1 cellular context compared by ENCODE assay signal in genomic region chr1:27561126-27561899, GRCh38.
A peak's percentile ranks its signal among the peaks of the same experiment; 100 is the strongest.
TF ChIP-seq lines count a peak whose summit lies in the region.

No MANE protein-coding gene starts in this region.

TF ChIP-seq in K562, 482 proteins besides CTCF, POLR2A, EP300 and RAD21 (continued from another document and continues in another):
- TF ChIP-seq ZBTB9 (CRISPR knock-in tag; IDR thresholded peaks at IDR 0.05), result no peak
- no peak for TF ChIP-seq ZNF699 (CRISPR knock-in tag; IDR thresholded peaks at IDR 0.05; ENCODE audit: insufficient replicate concordance)
- no peak for TF ChIP-seq TBP (optimal IDR thresholded peaks at IDR 0.05; ENCODE audit: low read depth, low read length)
- TF ChIP-seq ZNF12 (CRISPR knock-in tag; IDR thresholded peaks at IDR 0.05), result no peak
- TF ChIP-seq E2F4 (CRISPR knock-in tag; IDR thresholded peaks at IDR 0.05; ENCODE audit: low read depth), result no peak
- no peak for TF ChIP-seq ZNF766 (CRISPR knock-in tag; conservative IDR thresholded peaks at IDR 0.05)
- TF ChIP-seq GATAD2A (IDR thresholded peaks at IDR 0.05), result no peak
- 0 out of 2 replicates have a peak, but pooled peaks have one; percentile 11 for TF ChIP-seq CEBPG (CRISPR knock-in tag; IDR thresholded peaks at IDR 0.05)
- TF ChIP-seq CEBPG (tag; conservative IDR thresholded peaks at IDR 0.05 in 1 of 2, IDR thresholded peaks at IDR 0.05 in 1 of 2), result no peak
- no peak for TF ChIP-seq ZNF830 (CRISPR knock-in tag; IDR thresholded peaks at IDR 0.05)
- no peak for TF ChIP-seq PRMT5 (CRISPR knock-in tag; IDR thresholded peaks at IDR 0.05)
- no peak for TF ChIP-seq NR2C1 (IDR thresholded peaks at IDR 0.05)
- no peak for TF ChIP-seq NR2C1 (tag; IDR thresholded peaks at IDR 0.05)
- no peak for TF ChIP-seq MBD1 (CRISPR knock-in tag; IDR thresholded peaks at IDR 0.05)
- no peak for TF ChIP-seq ADNP (tag; IDR thresholded peaks at IDR 0.05)
- no peak for TF ChIP-seq ZBTB17 (CRISPR knock-in tag; IDR thresholded peaks at IDR 0.05)
- 0 out of 2 replicates have a peak, but pooled peaks have one; percentile 28 for TF ChIP-seq PHF21A (IDR thresholded peaks at IDR 0.05; ENCODE audit: borderline replicate concordance, low read depth)
- no peak for TF ChIP-seq TEAD2 (tag; IDR thresholded peaks at IDR 0.05)
- no peak for TF ChIP-seq ZNF324 (CRISPR knock-in tag; IDR thresholded peaks at IDR 0.05)
- TF ChIP-seq POLR2B (IDR thresholded peaks at IDR 0.05; ENCODE audit: low read depth, partially characterized antibody), result no peak
- no peak for TF ChIP-seq MYNN (IDR thresholded peaks at IDR 0.05)
- no peak for TF ChIP-seq MYNN (CRISPR knock-in tag; IDR thresholded peaks at IDR 0.05)
- TF ChIP-seq HBP1 (CRISPR knock-in tag; IDR thresholded peaks at IDR 0.05), result peak; percentile 40; the same call in 1 of the 2 replicates
- no peak for TF ChIP-seq DIDO1 (tag; IDR thresholded peaks at IDR 0.05; ENCODE audit: low read depth)
- no peak for TF ChIP-seq KLF16 (IDR thresholded peaks at IDR 0.05)
- TF ChIP-seq MLLT1 (IDR thresholded peaks at IDR 0.05), result peak in 1 of 2 experiments; percentile 21; a peak in 1 of 4 replicates
- no peak for TF ChIP-seq SMAD3 (CRISPR knock-in tag; conservative IDR thresholded peaks at IDR 0.05)
- no peak for TF ChIP-seq ZNF449 (CRISPR knock-in tag; IDR thresholded peaks at IDR 0.05)
- TF ChIP-seq E2F6 (IDR thresholded peaks at IDR 0.05; ENCODE audit: borderline replicate concordance in 1 of 2, extremely low read depth in 1 of 2, insufficient read depth in 1 of 2, insufficient read length in 1 of 2, low read depth in 1 of 2, low read length in 1 of 2, poor library complexity in 1 of 2, severe bottlenecking in 1 of 2), result no peak
- no peak for TF ChIP-seq TARDBP (IDR thresholded peaks at IDR 0.05)
- no peak for TF ChIP-seq ELK3 (CRISPR knock-in tag; IDR thresholded peaks at IDR 0.05)
- no peak for TF ChIP-seq CCNT2 (IDR thresholded peaks at IDR 0.05; ENCODE audit: borderline replicate concordance, extremely low read depth, insufficient read length, low read depth, low read length)
- TF ChIP-seq LARP7 (IDR thresholded peaks at IDR 0.05), result peak; percentile 55; the same call in 1 of the 2 replicates
- no peak for TF ChIP-seq HMGN3 (IDR thresholded peaks at IDR 0.05; ENCODE audit: borderline replicate concordance, extremely low read depth, insufficient read length, low read depth, low read length)
- no peak for TF ChIP-seq CHD1 (IDR thresholded peaks at IDR 0.05; ENCODE audit: low read length)
- TF ChIP-seq ZNF740 (CRISPR knock-in tag; IDR thresholded peaks at IDR 0.05), result no peak
- TF ChIP-seq ZNF740 (tag; IDR thresholded peaks at IDR 0.05), result no peak
- TF ChIP-seq ZNF668 (CRISPR knock-in tag; IDR thresholded peaks at IDR 0.05), result no peak
- TF ChIP-seq TRIM25 (IDR thresholded peaks at IDR 0.05; ENCODE audit: borderline replicate concordance), result 0 out of 2 replicates have a peak, but pooled peaks have one; percentile 21
- no peak for TF ChIP-seq IFI16 (CRISPR knock-in tag; IDR thresholded peaks at IDR 0.05)
- no peak for TF ChIP-seq ZBTB49 (CRISPR knock-in tag; IDR thresholded peaks at IDR 0.05; ENCODE audit: borderline replicate concordance)
- TF ChIP-seq HOXB6 (CRISPR knock-in tag; IDR thresholded peaks at IDR 0.05; ENCODE audit: borderline replicate concordance), result no peak
- TF ChIP-seq HDGF (IDR thresholded peaks at IDR 0.05), result peak; percentile 91; the same call in 1 of the 2 replicates
- TF ChIP-seq ZFPM2 (CRISPR knock-in tag; IDR thresholded peaks at IDR 0.05), result no peak
- TF ChIP-seq JUNB (CRISPR knock-in tag; conservative IDR thresholded peaks at IDR 0.05), result no peak
- no peak for TF ChIP-seq TAF9B (IDR thresholded peaks at IDR 0.05; ENCODE audit: partially characterized antibody)
- no peak for TF ChIP-seq ID3 (CRISPR knock-in tag; IDR thresholded peaks at IDR 0.05)
- no peak for TF ChIP-seq ID3 (tag; IDR thresholded peaks at IDR 0.05)
- no peak for TF ChIP-seq PCBP2 (IDR thresholded peaks at IDR 0.05; ENCODE audit: low read depth, low read length, poor library complexity, severe bottlenecking)
- TF ChIP-seq ZFP36 (IDR thresholded peaks at IDR 0.05; ENCODE audit: low read depth, low read length, partially characterized antibody), result no peak
- no peak for TF ChIP-seq HDAC6 (IDR thresholded peaks at IDR 0.05; ENCODE audit: low read depth, low read length)
